Comparison of ENCODE assay signal across 14 cellular contexts in genomic region chr2:240255811-240256703, GRCh38.
DNase-seq lines count a peak whose midpoint lies in the region; ATAC-seq, FAIRE-seq and TF ChIP-seq lines count a peak whose summit lies in the region.
"Had no signal": no experiment of that assay in that cellular context is flagged by ENCODE, and none has a peak within 500 bp of the region (broad histone marks: within the 10 kb centered on the region; RNA-seq: fewer than 3 reads in every experiment).

No MANE protein-coding gene starts in this region.

- peak; percentile 12; the same call in 1 of the 2 replicates for TF ChIP-seq RAD21 in HepG2 (CRISPR knock-in tag; IDR thresholded peaks at IDR 0.05)

- H3K9me3 Mint-ChIP-seq in activated CD4-positive, alpha-beta memory T cell treated with anti-CD3 and anti-CD28 coated beads, Interleukin-2, amount 10 ng/mL, durations not matched to agents 7 days and 5 days: no peaks in the 10 kb centered on the region
- H3K9me3 Mint-ChIP-seq in activated CD4-positive, alpha-beta memory T cell treated with anti-CD3 and anti-CD28 coated beads for 36 hours: peaks cover 1% of the 10 kb centered on the region
- H3K9me3 Mint-ChIP-seq in MCF 10A (ENCODE audit: unreplicated experiment): no peaks in the 10 kb centered on the region

- H3K4me1 ChIP-seq in HepG2 (ENCODE audit: insufficient read depth, low read length) (peaks cover 75% of the 10 kb centered on the region), thymus (ENCODE audit: control insufficient read depth, insufficient read depth, low read length) (no peaks in the 10 kb centered on the region)

- H3K27ac ChIP-seq in HepG2 (ENCODE audit: extremely low read length, insufficient read depth, low read length) (peak overlapping the region; percentile 86), thymus (ENCODE audit: low read depth) (peak overlapping the region; percentile 47)
- H3K27ac ChIP-seq: tibial artery had no signal

- CTCF ChIA-PET in activated CD4-positive, alpha-beta memory T cell treated with anti-CD3 and anti-CD28 coated beads, Interleukin-2, amount 10 ng/mL, durations not matched to agents 7 days and 5 days (lab: Charles Lee): no interaction called here
- CTCF ChIA-PET in activated CD4-positive, alpha-beta memory T cell treated with anti-CD3 and anti-CD28 coated beads for 36 hours (lab: Charles Lee): interaction anchor here (1.0 kb wide), 1 partner anchor 183 kb away, joined by 3 read pairs; no protein-coding TSS in a partner anchor
- CTCF ChIA-PET in MCF 10A (lab: Yijun Ruan, JAX) (interaction anchor here (0.8 to 1.1 kb wide), 4 partner anchors 13 to 106 kb away, joined by 3 to 5 read pairs (median 4); no protein-coding TSS in a partner anchor), HepG2 (lab: Yijun Ruan, JAX; ENCODE audit: low intra/inter-chr PET ratio, low total read pairs) (no interaction called here)

- H3K4me1 Mint-ChIP-seq in activated CD4-positive, alpha-beta memory T cell treated with anti-CD3 and anti-CD28 coated beads, Interleukin-2, amount 10 ng/mL, durations not matched to agents 7 days and 5 days: no peaks in the 10 kb centered on the region
- H3K4me1 Mint-ChIP-seq in activated CD4-positive, alpha-beta memory T cell treated with anti-CD3 and anti-CD28 coated beads for 36 hours (ENCODE audit: low read depth): no peaks in the 10 kb centered on the region
- H3K4me1 Mint-ChIP-seq in MCF 10A (ENCODE audit: insufficient read depth, unreplicated experiment): peaks cover 16% of the 10 kb centered on the region

- WGBS in HepG2 (ENCODE audit: low lambda C conversion rate): 7% methylated on average over 20 of the region's 20 CpGs
- WGBS in thymus: 80% methylated on average over 20 of the region's 20 CpGs

- ATAC-seq in HepG2 (peak; percentile 72), GM19452 (IDR thresholded peaks at IDR 0.05; ENCODE audit: unreplicated experiment) (no peak)

- H3K9me3 ChIP-seq in HepG2 (ENCODE audit: low read length) (no peaks in the 10 kb centered on the region), thymus (ENCODE audit: control insufficient read depth) (peaks cover 1% of the 10 kb centered on the region)
- H3K9me3 ChIP-seq: tibial artery had no signal

- in situ Hi-C loops in HepG2 (cut with HindIII; ENCODE audit: extremely low pct_ligation_motif_present, low pct_unique_long_range_greater_than_20kb): no loop called here

- no peak overlapping the region for H3K27ac Mint-ChIP-seq in activated CD4-positive, alpha-beta memory T cell treated with anti-CD3 and anti-CD28 coated beads, Interleukin-2, amount 10 ng/mL, durations not matched to agents 7 days and 5 days
- H3K27ac Mint-ChIP-seq in activated CD4-positive, alpha-beta memory T cell treated with anti-CD3 and anti-CD28 coated beads for 36 hours: no peak overlapping the region
- H3K27ac Mint-ChIP-seq in MCF 10A (ENCODE audit: low read depth, unreplicated experiment): peak overlapping the region; percentile 59

- DNase-seq in activated CD4-positive, alpha-beta memory T cell treated with anti-CD3 and anti-CD28 coated beads, Interleukin-2, amount 10 ng/mL, durations not matched to agents 7 days and 5 days: peak; percentile 13
- DNase-seq in activated CD4-positive, alpha-beta memory T cell treated with anti-CD3 and anti-CD28 coated beads for 36 hours: no peak
- DNase-seq in MCF 10A (ENCODE audit: unreplicated experiment) (peak; percentile 21), HepG2 (ENCODE audit: low spot score) (peak; percentile 96), GM10266 (ENCODE audit: extremely low spot score) (no peak)
- no peak for DNase-seq in activated effector memory CD4-positive, alpha-beta T cell treated with Interleukin-2 at 50 U/mL for 16 hours
- DNase-seq: effector CD8-positive, alpha-beta T cell; KBM-7; NCI-H2081; tibial artery had no signal

- TF ChIP-seq EP300 in HepG2 (IDR thresholded peaks at IDR 0.05; ENCODE audit: low read depth in 2 of 2, low read length in 2 of 2) (peak; percentile 74 to 82; a peak in 3 of 4 replicates), HepG2 (CRISPR knock-in tag; IDR thresholded peaks at IDR 0.05; ENCODE audit: borderline replicate concordance) (peak; percentile 89; the same call in 1 of the 2 replicates)

- peaks cover 9% of the 10 kb centered on the region for H3K79me2 ChIP-seq in HepG2 (ENCODE audit: insufficient read depth, low read length)

- TF ChIP-seq POLR2A in HepG2 (IDR thresholded peaks at IDR 0.05; ENCODE audit: insufficient read depth in 1 of 2, low read depth in 2 of 2, low read length in 2 of 2): peak in 1 of 2 experiments; percentile 62; a peak in 2 of 4 replicates

- peak overlapping the region; percentile 49 to 69 (median 56) for H3K4me3 ChIP-seq in HepG2 (replicated peaks in 1 of 3; ENCODE audit: insufficient read depth in 1 of 3, low read depth in 2 of 3, low read length in 3 of 3)
- H3K4me3 ChIP-seq in thymus (ENCODE audit: low read length): no peak overlapping the region
- H3K4me3 ChIP-seq: tibial artery had no signal

- BruUV-seq in MCF 10A (replicated peaks; lab: Mats Ljungman, UMichigan): no TSS peak
- no TSS peak for BruUV-seq in HepG2 (replicated peaks; lab: Mats Ljungman, UMichigan)

- no peaks in the 10 kb centered on the region for H3K36me3 Mint-ChIP-seq in activated CD4-positive, alpha-beta memory T cell treated with anti-CD3 and anti-CD28 coated beads, Interleukin-2, amount 10 ng/mL, durations not matched to agents 7 days and 5 days (ENCODE audit: low read depth)
- no peaks in the 10 kb centered on the region for H3K36me3 Mint-ChIP-seq in activated CD4-positive, alpha-beta memory T cell treated with anti-CD3 and anti-CD28 coated beads for 36 hours
- H3K36me3 Mint-ChIP-seq in MCF 10A (ENCODE audit: insufficient read depth, unreplicated experiment): no peaks in the 10 kb centered on the region

- intact Hi-C loops in activated CD4-positive, alpha-beta memory T cell treated with anti-CD3 and anti-CD28 coated beads for 36 hours (cut with micrococcal nuclease): no loop called here
- intact Hi-C loops in MCF 10A (cut with micrococcal nuclease): no loop called here
- intact Hi-C loops in HepG2 (cut with micrococcal nuclease; ENCODE audit: unreplicated experiment): no loop called here

- H3K27me3 Mint-ChIP-seq in activated CD4-positive, alpha-beta memory T cell treated with anti-CD3 and anti-CD28 coated beads, Interleukin-2, amount 10 ng/mL, durations not matched to agents 7 days and 5 days: no peaks in the 10 kb centered on the region
- peaks cover 4% of the 10 kb centered on the region for H3K27me3 Mint-ChIP-seq in activated CD4-positive, alpha-beta memory T cell treated with anti-CD3 and anti-CD28 coated beads for 36 hours
- H3K27me3 Mint-ChIP-seq in MCF 10A (ENCODE audit: insufficient read depth, unreplicated experiment): no peaks in the 10 kb centered on the region

- H3K27me3 ChIP-seq in HepG2 (ENCODE audit: control insufficient read depth in 1 of 2, insufficient read depth in 2 of 2, low read length in 2 of 2): no peaks in the 10 kb centered on the region; a peak in 1 of 5 replicates
- no peaks in the 10 kb centered on the region for H3K27me3 ChIP-seq in thymus (ENCODE audit: control insufficient read depth, insufficient read depth)
- H3K27me3 ChIP-seq: tibial artery had no signal

- no peak overlapping the region for H3K4me3 Mint-ChIP-seq in activated CD4-positive, alpha-beta memory T cell treated with anti-CD3 and anti-CD28 coated beads, Interleukin-2, amount 10 ng/mL, durations not matched to agents 7 days and 5 days
- no peak overlapping the region for H3K4me3 Mint-ChIP-seq in activated CD4-positive, alpha-beta memory T cell treated with anti-CD3 and anti-CD28 coated beads for 36 hours
- H3K4me3 Mint-ChIP-seq in MCF 10A (ENCODE audit: unreplicated experiment): peak overlapping the region; percentile 39

- no peaks in the 10 kb centered on the region for H4K20me1 ChIP-seq in HepG2 (ENCODE audit: insufficient read depth, low read length)

- POLR2A ChIA-PET in activated CD4-positive, alpha-beta memory T cell treated with anti-CD3 and anti-CD28 coated beads, Interleukin-2, amount 10 ng/mL, durations not matched to agents 7 days and 5 days (lab: Charles Lee): no interaction called here
- POLR2A ChIA-PET in activated CD4-positive, alpha-beta memory T cell treated with anti-CD3 and anti-CD28 coated beads for 36 hours (lab: Charles Lee): no interaction called here
- POLR2A ChIA-PET in MCF 10A (lab: Yijun Ruan, JAX) (interaction anchor here (0.5 to 2.4 kb wide), 10 partner anchors 11 to 552 kb away, joined by 3 to 9 read pairs (median 4); no protein-coding TSS in a partner anchor), HepG2 (lab: Yijun Ruan, JAX) (interaction anchor here (0.8 to 2.1 kb wide), 16 partner anchors 9 to 330 kb away, joined by 3 to 23 read pairs (median 4); partner anchors contain the start of genes CAPN10 and GPC1)

- peak overlapping the region; percentile 73 for H3K9ac ChIP-seq in HepG2 (ENCODE audit: insufficient read depth, low read depth, low read length)

- H3K36me3 ChIP-seq in HepG2 (replicated peaks in 1 of 2; ENCODE audit: control insufficient read depth in 1 of 2, insufficient read depth in 2 of 2, low read length in 2 of 2) (no peaks in the 10 kb centered on the region), thymus (ENCODE audit: control insufficient read depth, insufficient read depth) (no peaks in the 10 kb centered on the region)
- H3K36me3 ChIP-seq: tibial artery had no signal

- H2AFZ ChIP-seq in HepG2 (ENCODE audit: low read length): peak overlapping the region; percentile 82

- TF ChIP-seq CTCF in MCF 10A (IDR thresholded peaks at IDR 0.05; ENCODE audit: unreplicated experiment) (no peak), HepG2 (CRISPR knock-in tag; IDR thresholded peaks at IDR 0.05) (no peak), GM10266 (IDR thresholded peaks at IDR 0.05; ENCODE audit: control insufficient read depth, insufficient read depth, low read depth, missing control alignments) (no peak)

- peak overlapping the region; percentile 77 for H3K4me2 ChIP-seq in HepG2 (ENCODE audit: low read depth, low read length)

- FAIRE-seq in HepG2 (lab: Jason Lieb, UNC): peak; percentile 97
- FAIRE-seq: A204.1, H54 had no signal

TF ChIP-seq in HepG2, 621 proteins besides CTCF, POLR2A, EP300 and RAD21 (continues in another document):
- TF ChIP-seq CBX2 (IDR thresholded peaks at IDR 0.05; ENCODE audit: low read depth, low read length): no peak
- TF ChIP-seq CBX2 (CRISPR knock-in tag; IDR thresholded peaks at IDR 0.05; ENCODE audit: low read depth): no peak
- TF ChIP-seq KLF6 (CRISPR knock-in tag; IDR thresholded peaks at IDR 0.05): peak; percentile 57; the same call in 1 of the 2 replicates
- no peak for TF ChIP-seq RFX3 (CRISPR knock-in tag; IDR thresholded peaks at IDR 0.05)
- peak; percentile 78 for TF ChIP-seq FOXJ3 (CRISPR knock-in tag; IDR thresholded peaks at IDR 0.05; ENCODE audit: borderline replicate concordance)

Comparison
In these comparisons a context has a peak if more than half of its experiments do, and no peak if none do; other contexts are left out.
1. DNase-seq: peak in activated CD4-positive, alpha-beta memory T cell treated with anti-CD3 and anti-CD28 coated beads, Interleukin-2, amount 10 ng/mL, durations not matched to agents 7 days and 5 days (single experiment), MCF 10A (single experiment) and HepG2 (single experiment); none in activated CD4-positive, alpha-beta memory T cell treated with anti-CD3 and anti-CD28 coated beads for 36 hours (single experiment), activated effector memory CD4-positive, alpha-beta T cell treated with Interleukin-2 at 50 U/mL for 16 hours (single experiment) and GM10266 (single experiment).
2. CTCF ChIA-PET loops: an anchor here in activated CD4-positive, alpha-beta memory T cell treated with anti-CD3 and anti-CD28 coated beads for 36 hours (1.0 kb wide) and MCF 10A (0.8 to 1.1 kb wide); none called in activated CD4-positive, alpha-beta memory T cell treated with anti-CD3 and anti-CD28 coated beads, Interleukin-2, amount 10 ng/mL, durations not matched to agents 7 days and 5 days and HepG2.
3. POLR2A ChIA-PET loops: an anchor here in MCF 10A (0.5 to 2.4 kb wide) and HepG2 (0.8 to 2.1 kb wide); none called in activated CD4-positive, alpha-beta memory T cell treated with anti-CD3 and anti-CD28 coated beads, Interleukin-2, amount 10 ng/mL, durations not matched to agents 7 days and 5 days and activated CD4-positive, alpha-beta memory T cell treated with anti-CD3 and anti-CD28 coated beads for 36 hours.